Comparison of ENCODE assay signal across 2 cellular contexts in genomic region chr13:27427663-27428062, GRCh38.
TF ChIP-seq lines count a peak whose summit lies in the region.

No MANE protein-coding gene starts in this region.

TF ChIP-seq in liver, 16 proteins besides CTCF, POLR2A, EP300 and RAD21:
- TF ChIP-seq EGR1 (IDR thresholded peaks at IDR 0.05; ENCODE audit: low read depth in 2 of 2) (no peak), MAX (IDR thresholded peaks at IDR 0.05) (peak; percentile 8)

TF ChIP-seq in HepG2, 621 proteins besides CTCF, POLR2A, EP300 and RAD21:
- TF ChIP-seq ZNF816 (CRISPR knock-in tag; IDR thresholded peaks at IDR 0.05; ENCODE audit: borderline replicate concordance) (no peak), TEAD3 (CRISPR knock-in tag; optimal IDR thresholded peaks at IDR 0.05; ENCODE audit: borderline replicate concordance) (no peak), NAIF1 (CRISPR knock-in tag; IDR thresholded peaks at IDR 0.05; ENCODE audit: borderline replicate concordance) (no peak), ZNF460 (CRISPR knock-in tag; IDR thresholded peaks at IDR 0.05; ENCODE audit: borderline replicate concordance) (no peak), SNAPC5 (CRISPR knock-in tag; IDR thresholded peaks at IDR 0.05; ENCODE audit: borderline replicate concordance) (no peak), DPF2 (CRISPR knock-in tag; IDR thresholded peaks at IDR 0.05; ENCODE audit: borderline replicate concordance, low read depth) (no peak)
